In genomic region chr15:91946914-91947313, GRCh38 we compare ENCODE assay signal across 12 cellular contexts.
DNase-seq lines count a peak whose midpoint lies in the region; ATAC-seq and TF ChIP-seq lines count a peak whose summit lies in the region.
"Had no signal": no experiment of that assay in that cellular context is flagged by ENCODE, and none has a peak within 500 bp of the region (broad histone marks: within the 10 kb centered on the region; RNA-seq: fewer than 3 reads in every experiment).

No MANE protein-coding gene starts in this region.

- no peak overlapping the region for H3K4ac ChIP-seq in H9 (ENCODE audit: low read depth, low read length)

- H3K36me3 ChIP-seq in ascending aorta (no peaks in the 10 kb centered on the region), iPS-20b (ENCODE audit: insufficient read depth, low read depth, low read length) (no peaks in the 10 kb centered on the region), gastrocnemius medialis (no peaks in the 10 kb centered on the region)

- H3K27ac ChIP-seq in H9 (ENCODE audit: insufficient read length, low read depth, low read length) (no peak overlapping the region), ascending aorta (peak overlapping the region; percentile 31 to 69), iPS-20b (ENCODE audit: low read length) (peak overlapping the region; percentile 15), gastrocnemius medialis (peak overlapping the region in 3 of 4 donors; percentile 32 to 62 (median 62))
- H3K27ac ChIP-seq: C4-2B had no signal

- H2AK5ac ChIP-seq in H9 (ENCODE audit: insufficient read length, low read length) = no peak overlapping the region

- H3K56ac ChIP-seq in H9 (ENCODE audit: insufficient read length, low read depth, low read length) = no peak overlapping the region

- TF ChIP-seq POLR2A in gastrocnemius medialis (IDR thresholded peaks at IDR 0.05) = no peak

- no peaks in the 10 kb centered on the region for H3K9me3 Mint-ChIP-seq in H9
- H3K9me3 Mint-ChIP-seq: activated naive CD8-positive, alpha-beta T cell treated with anti-CD3 and anti-CD28 coated beads, Interleukin-2, amount 10 ng/mL, durations not matched to agents 7 days and 5 days had no signal

- no peaks in the 10 kb centered on the region for H3K27me3 Mint-ChIP-seq in H9 (ENCODE audit: low read depth)

- H2AFZ ChIP-seq in H9 (ENCODE audit: low read length) = no peak overlapping the region

- no peak overlapping the region for H3K18ac ChIP-seq in H9 (ENCODE audit: insufficient read length, low read depth, low read length)

- H3K4me3 ChIP-seq in ascending aorta (no peak overlapping the region), iPS-20b (ENCODE audit: low read length) (no peak overlapping the region), gastrocnemius medialis (no peak overlapping the region)

- peaks cover 65 to 71% of the 10 kb centered on the region in 2 experiments for H3K4me1 Mint-ChIP-seq in H9

- peaks cover 3% of the 10 kb centered on the region for H3K79me1 ChIP-seq in H9 (ENCODE audit: insufficient read depth, low read depth, low read length, poor library complexity, severe bottlenecking)

- H3K14ac ChIP-seq in H9 (ENCODE audit: insufficient read depth, low read length) = no peak overlapping the region; the same call in 1 of the 2 replicates

- in situ Hi-C loops in gastrocnemius medialis (cut with MboI; ENCODE audit: low sequenced_read_pairs in 4 of 4) (loop anchor here in 1 of 4 donors (25.0 kb wide), 1 partner anchor 235 kb away; no protein-coding TSS in a partner anchor), GM13976 (cut with MboI; ENCODE audit: low sequenced_read_pairs, unreplicated experiment) (no loop called here)

- H3K4me1 ChIP-seq in H9 (ENCODE audit: insufficient read depth, low read length) (peaks cover 6% of the 10 kb centered on the region; the same call in 1 of the 2 replicates), ascending aorta (peaks cover 14 to 57% of the 10 kb centered on the region in 2 donors), iPS-20b (ENCODE audit: insufficient read depth, low read length) (peaks cover 32% of the 10 kb centered on the region), gastrocnemius medialis (peaks cover 42 to 60% of the 10 kb centered on the region in 2 donors)

- H3K9me3 ChIP-seq in H9 (ENCODE audit: control insufficient read depth, low read depth, low read length) = no peaks in the 10 kb centered on the region
- no peaks in the 10 kb centered on the region for H3K9me3 ChIP-seq in ascending aorta
- H3K9me3 ChIP-seq in iPS-20b (ENCODE audit: insufficient read depth, low read depth, low read length) = no peaks in the 10 kb centered on the region
- no peaks in the 10 kb centered on the region for H3K9me3 ChIP-seq in gastrocnemius medialis

- H2BK20ac ChIP-seq in H9 (ENCODE audit: low read depth, low read length, poor library complexity, severe bottlenecking) = no peak overlapping the region

- H3K27me3 ChIP-seq in H9 (ENCODE audit: insufficient read depth, low read length) (no peaks in the 10 kb centered on the region), ascending aorta (no peaks in the 10 kb centered on the region), iPS-20b (ENCODE audit: insufficient read depth, low read length) (no peaks in the 10 kb centered on the region), gastrocnemius medialis (no peaks in the 10 kb centered on the region)

- peaks cover 0 to 4% (median 3%) of the 10 kb centered on the region in 3 experiments; a peak in 2 of 7 replicates for H3K36me3 Mint-ChIP-seq in H9 (ENCODE audit: insufficient read depth in 1 of 3, low read depth in 3 of 3)
- H3K36me3 Mint-ChIP-seq: activated naive CD8-positive, alpha-beta T cell treated with anti-CD3 and anti-CD28 coated beads, Interleukin-2, amount 10 ng/mL, durations not matched to agents 7 days and 5 days had no signal

- no peak overlapping the region for H2BK15ac ChIP-seq in H9 (ENCODE audit: low read depth, low read length)

- H2BK5ac ChIP-seq in H9 (ENCODE audit: insufficient read length, low read length) = no peak overlapping the region

- H4K91ac ChIP-seq in H9 (ENCODE audit: insufficient read length, low read depth, low read length) = peak overlapping the region; percentile 4

- ATAC-seq in gastrocnemius medialis (peak in 1 of 2 donors; percentile 31), GM19455 (IDR thresholded peaks at IDR 0.05; ENCODE audit: unreplicated experiment) (no peak)

- no peak overlapping the region for H3K4me3 Mint-ChIP-seq in H9
- H3K4me3 Mint-ChIP-seq: activated naive CD8-positive, alpha-beta T cell treated with anti-CD3 and anti-CD28 coated beads, Interleukin-2, amount 10 ng/mL, durations not matched to agents 7 days and 5 days had no signal

- no peak overlapping the region for H2BK12ac ChIP-seq in H9 (ENCODE audit: insufficient read length, low read depth, low read length)

- H4K5ac ChIP-seq in H9 (ENCODE audit: insufficient read length, low read depth, low read length) = no peak overlapping the region

- no peak overlapping the region for H3K23ac ChIP-seq in H9 (ENCODE audit: insufficient read length, low read depth, low read length)

- TF ChIP-seq CTCF in H9 (conservative IDR thresholded peaks at IDR 0.05) = peak; percentile 49
- peak in 1 of 3 experiments; percentile 19 for TF ChIP-seq CTCF in ascending aorta (IDR thresholded peaks at IDR 0.05)
- peak in 2 of 5 experiments; percentile 8 to 18 for TF ChIP-seq CTCF in gastrocnemius medialis (IDR thresholded peaks at IDR 0.05 in 4 of 5, conservative IDR thresholded peaks at IDR 0.05 in 1 of 5)
- TF ChIP-seq CTCF in GM13976 (IDR thresholded peaks at IDR 0.05; ENCODE audit: borderline replicate concordance, control extremely low read depth, extremely low read depth, insufficient read depth, missing control alignments) = no peak

- H3K79me2 ChIP-seq in H9 (ENCODE audit: insufficient read depth, low read length) = no peaks in the 10 kb centered on the region; the same call in 1 of the 2 replicates

- no peak overlapping the region for H3K9ac ChIP-seq in H9 (ENCODE audit: extremely low read depth, insufficient read length, low read length)
- H3K9ac ChIP-seq in iPS-20b (ENCODE audit: low read depth, low read length) = peak overlapping the region; percentile 60; the same call in 1 of the 2 replicates

- H3K23me2 ChIP-seq in H9 (ENCODE audit: insufficient read length, low read depth, low read length, poor library complexity, severe bottlenecking) = no peaks in the 10 kb centered on the region

- no peak overlapping the region for H2BK120ac ChIP-seq in H9 (ENCODE audit: low read depth, low read length, poor library complexity, severe bottlenecking)

- no peak overlapping the region for H3T11ph ChIP-seq in H9 (ENCODE audit: low read length)

- no CpG with 5 or more reads among the region's 11 CpGs for WGBS in H9 (ENCODE audit: extremely low coverage, insufficient read length, low lambda C conversion rate)

- no peak overlapping the region for H3K4me2 ChIP-seq in H9 (ENCODE audit: insufficient read depth, insufficient read length, low read length)

- DNase-seq in H9 (peak; percentile 46), ascending aorta (ENCODE audit: low spot score in 2 of 2) (no peak), gastrocnemius medialis (no peak), NCI-H1694 treated with DMSO at 0.1 percent for 48 hours (lab: John Stamatoyannopoulos, UW) (no peak), CD1c-positive myeloid dendritic cell (ENCODE audit: extremely low spot score) (no peak), GM13976 (ENCODE audit: low spot score) (no peak)
- DNase-seq: activated naive CD8-positive, alpha-beta T cell treated with anti-CD3 and anti-CD28 coated beads, Interleukin-2, amount 10 ng/mL, durations not matched to agents 7 days and 5 days; NCI-H446 treated with DMSO at 0.1 percent for 48 hours; stimulated activated CD4-positive, alpha-beta T cell treated with anti-CD3 and anti-CD28 coated beads, Interleukin-4, amount 100 ng/mL, for 24 hours had no signal

- H3K27ac Mint-ChIP-seq in H9 = peak overlapping the region; percentile 86 to 97 (median 97)
- H3K27ac Mint-ChIP-seq: activated naive CD8-positive, alpha-beta T cell treated with anti-CD3 and anti-CD28 coated beads, Interleukin-2, amount 10 ng/mL, durations not matched to agents 7 days and 5 days had no signal

- no peak overlapping the region for H4K8ac ChIP-seq in H9 (replicated peaks; ENCODE audit: insufficient read length, low read depth, low read length)

- no peaks in the 10 kb centered on the region for H4K20me1 ChIP-seq in H9 (ENCODE audit: control insufficient read depth, insufficient read depth, insufficient read length)

- intact Hi-C loops in ascending aorta (cut with DNase I) (no loop called here), gastrocnemius medialis (cut with DNase I; ENCODE audit: low total_unique reads) (loop anchor here (10.0 kb wide), 2 partner anchors 128 to 242 kb away; no protein-coding TSS in a partner anchor)
